Comparison of ENCODE assay signal across 27 cellular contexts in genomic region chr2:153221506-153221905, GRCh38.
A peak's percentile ranks its signal among the peaks of the same experiment; 100 is the strongest.
DNase-seq lines count a peak whose midpoint lies in the region; ATAC-seq, FAIRE-seq and TF ChIP-seq lines count a peak whose summit lies in the region.
"Had no signal": no experiment of that assay in that cellular context is flagged by ENCODE, and none has a peak within 500 bp of the region (broad histone marks: within the 10 kb centered on the region; RNA-seq: fewer than 3 reads in every experiment).

No MANE protein-coding gene starts in this region.

- H3K4me3 ChIP-seq in endodermal cell (ENCODE audit: low read length) = no peak overlapping the region
- no peak overlapping the region for H3K4me3 ChIP-seq in kidney (ENCODE audit: low read length in 2 of 2)
- H3K4me3 ChIP-seq in upper lobe of right lung = no peak overlapping the region
- H3K4me3 ChIP-seq: BLaER1, GM12878 had no signal

- H3K27me3 Mint-ChIP-seq in endodermal cell (ENCODE audit: insufficient read depth) = no peaks in the 10 kb centered on the region
- H3K27me3 Mint-ChIP-seq: CD4-positive, alpha-beta memory T cell had no signal

- DNase-seq in endodermal cell (peak; percentile 44), kidney (peak; percentile 41), upper lobe of right lung (peak; percentile 46), islet precursor cell (no peak), superior temporal gyrus (ENCODE audit: extremely low spot score) (no peak)
- DNase-seq: 8988T; ACHN; C1 segment of cervical spinal cord; CD4-positive, CD25-positive, alpha-beta regulatory T cell; CD8-positive, alpha-beta memory T cell; COR-L47; DMS 273 treated with DMSO at 0.1 percent for 48 hours; DMS153; DMS53; DMS79; DND-41; EL; GDM1 had no signal

- H3K4me1 Mint-ChIP-seq in endodermal cell = peaks cover 5% of the 10 kb centered on the region
- H3K4me1 Mint-ChIP-seq: CD14-positive monocyte; CD4-positive, alpha-beta memory T cell; CD4-positive, CD25-positive, alpha-beta regulatory T cell; CD8-positive, alpha-beta memory T cell had no signal

- no peaks in the 10 kb centered on the region for H3K36me3 Mint-ChIP-seq in endodermal cell (ENCODE audit: low read depth)
- H3K36me3 Mint-ChIP-seq: CD14-positive monocyte; CD4-positive, alpha-beta memory T cell; CD4-positive, CD25-positive, alpha-beta regulatory T cell; CD8-positive, alpha-beta memory T cell had no signal

- H3K27ac Mint-ChIP-seq in endodermal cell = no peak overlapping the region
- H3K27ac Mint-ChIP-seq: CD14-positive monocyte; CD4-positive, alpha-beta memory T cell; CD4-positive, CD25-positive, alpha-beta regulatory T cell; CD8-positive, alpha-beta memory T cell had no signal

- peaks cover 6% of the 10 kb centered on the region for H3K9me3 Mint-ChIP-seq in endodermal cell

- no peak overlapping the region for H3K4me3 Mint-ChIP-seq in endodermal cell
- H3K4me3 Mint-ChIP-seq: CD14-positive monocyte; CD4-positive, alpha-beta memory T cell; CD4-positive, CD25-positive, alpha-beta regulatory T cell; CD8-positive, alpha-beta memory T cell had no signal

- no peak for FAIRE-seq in kidney (lab: Jason Lieb, UNC)
- FAIRE-seq: A204.1, GM12878, GM12892, GM18507 had no signal

- ATAC-seq in upper lobe of right lung = peak; percentile 28
- ATAC-seq in HG03457 (IDR thresholded peaks at IDR 0.05; ENCODE audit: unreplicated experiment) = no peak
- ATAC-seq: GM12878 had no signal

- no peaks in the 10 kb centered on the region for H3K4me1 ChIP-seq in endodermal cell (ENCODE audit: control insufficient read depth, insufficient read depth, low read length)
- no peaks in the 10 kb centered on the region for H3K4me1 ChIP-seq in kidney (ENCODE audit: control insufficient read depth in 1 of 2, insufficient read depth in 1 of 2, low read depth in 1 of 2, low read length in 2 of 2)
- no peaks in the 10 kb centered on the region for H3K4me1 ChIP-seq in upper lobe of right lung
- H3K4me1 ChIP-seq: BE2C, BLaER1 had no signal

- H3K27ac ChIP-seq in endodermal cell (ENCODE audit: low read depth, low read length) (no peak overlapping the region), kidney (ENCODE audit: low read depth in 2 of 2, low read length in 2 of 2) (no peak overlapping the region), upper lobe of right lung (no peak overlapping the region)
- H3K27ac ChIP-seq: BLaER1 had no signal

- H3K27me3 ChIP-seq in endodermal cell (ENCODE audit: control insufficient read depth, insufficient read depth, low read length, poor library complexity, severe bottlenecking) (no peaks in the 10 kb centered on the region), upper lobe of right lung (no peaks in the 10 kb centered on the region)
- H3K27me3 ChIP-seq: BE2C, BLaER1 had no signal

- peaks cover 6% of the 10 kb centered on the region for H3K9me3 ChIP-seq in endodermal cell (ENCODE audit: control insufficient read depth, low read length)
- H3K9me3 ChIP-seq in kidney (ENCODE audit: control insufficient read depth in 1 of 2, low read length in 2 of 2) = no peaks in the 10 kb centered on the region
- no peaks in the 10 kb centered on the region for H3K9me3 ChIP-seq in upper lobe of right lung
- H3K9me3 ChIP-seq: BE2C had no signal

- TF ChIP-seq CTCF in endodermal cell (conservative IDR thresholded peaks at IDR 0.05) = no peak
- TF ChIP-seq CTCF in kidney (IDR thresholded peaks at IDR 0.05; ENCODE audit: borderline replicate concordance, extremely low read depth, insufficient read depth) = no peak
- TF ChIP-seq CTCF in upper lobe of right lung (IDR thresholded peaks at IDR 0.05) = no peak

- 83 to 95% methylated on average over 3 to 11 of the region's 11 CpGs for WGBS in endodermal cell (ENCODE audit: insufficient coverage in 1 of 2, insufficient read length in 1 of 2), 2 experiments

- H3K36me3 ChIP-seq in endodermal cell (ENCODE audit: control insufficient read depth, insufficient read depth, low read length) (no peaks in the 10 kb centered on the region), kidney (ENCODE audit: control insufficient read depth in 1 of 2, insufficient read depth in 2 of 2, low read length in 2 of 2) (no peaks in the 10 kb centered on the region), upper lobe of right lung (no peaks in the 10 kb centered on the region)
- H3K36me3 ChIP-seq: BE2C, BLaER1 had no signal

- intact Hi-C loops in kidney (cut with DNase I) = no loop called here
- intact Hi-C loops in upper lobe of right lung (cut with DNase I) = no loop called here

- H3K9ac ChIP-seq in endodermal cell (ENCODE audit: extremely low read depth, low read length, poor library complexity, severe bottlenecking) (no peak overlapping the region), kidney (ENCODE audit: low read length in 2 of 2) (no peak overlapping the region)
- H3K9ac ChIP-seq: BLaER1 had no signal

Comparison
In these comparisons a context has a peak if more than half of its experiments do, and no peak if none do; other contexts are left out.
1. DNase-seq: peak in endodermal cell (single experiment), kidney (single experiment) and upper lobe of right lung (single experiment); none in islet precursor cell (single experiment) and superior temporal gyrus (single experiment).